ENCODE assay signal across 15 cellular contexts in genomic region chr17:13592427-13592826, GRCh38. TPM values are rescaled to one million over a fixed set of nuclear protein-coding genes. Genes with fewer than 3 reads are reported as not detected.
A peak's percentile ranks its signal among the peaks of the same experiment; 100 is the strongest.
DNase-seq lines count a peak whose midpoint lies in the region; FAIRE-seq and TF ChIP-seq lines count a peak whose summit lies in the region.
"Had no signal": no experiment of that assay in that cellular context is flagged by ENCODE, and none has a peak within 500 bp of the region (broad histone marks: within the 10 kb centered on the region; RNA-seq: fewer than 3 reads in every experiment).

No MANE protein-coding gene starts in this region.

- H3K27ac Mint-ChIP-seq in mesothelial cell of epicardium (peak overlapping the region; percentile 66), glutamatergic neuron (ENCODE audit: unreplicated experiment) (no peak overlapping the region)

- H3K27me3 ChIP-seq in OCI-LY1 (ENCODE audit: insufficient read depth, low read length), result no peaks in the 10 kb centered on the region

- H3K4me1 Mint-ChIP-seq in mesothelial cell of epicardium (peaks cover 81% of the 10 kb centered on the region), glutamatergic neuron (ENCODE audit: low read depth, unreplicated experiment) (peaks cover 9% of the 10 kb centered on the region)

- H3K36me3 Mint-ChIP-seq in mesothelial cell of epicardium (peaks cover under 1% of the 10 kb centered on the region), glutamatergic neuron (ENCODE audit: unreplicated experiment) (no peaks in the 10 kb centered on the region)

- no peak overlapping the region for H2AFZ ChIP-seq in OCI-LY1 (ENCODE audit: low read length)

- no peak for DNase-seq in mesothelial cell of epicardium (ENCODE audit: low spot score in 2 of 2, unreplicated experiment in 2 of 2)
- DNase-seq in NCI-H510A (lab: John Stamatoyannopoulos, UW), result no peak
- no peak for DNase-seq in glutamatergic neuron
- DNase-seq in LoVo (ENCODE audit: low spot score), result no peak
- DNase-seq in KG1 (lab: John Stamatoyannopoulos, UW), result no peak
- DNase-seq: GF-D8, NCI-H1694 treated with DMSO at 0.1 percent for 48 hours, NCI-H510A treated with DMSO at 0.1 percent for 48 hours, NCI-H774, SHP77 treated with DMSO at 0.1 percent for 48 hours, T-helper 1 cell had no signal

- H3K9me2 ChIP-seq in OCI-LY1 (ENCODE audit: low read depth, low read length), result no peaks in the 10 kb centered on the region

- H3K9me3 ChIP-seq in OCI-LY1 (ENCODE audit: low read length), result no peaks in the 10 kb centered on the region

- no peaks in the 10 kb centered on the region for H4K20me1 ChIP-seq in OCI-LY1 (ENCODE audit: insufficient read depth, low read length)

- peaks cover 1% of the 10 kb centered on the region for H3K9me3 Mint-ChIP-seq in mesothelial cell of epicardium
- H3K9me3 Mint-ChIP-seq in glutamatergic neuron (ENCODE audit: unreplicated experiment), result no peaks in the 10 kb centered on the region

- peak; percentile 86 for FAIRE-seq in endometrium (lab: Jason Lieb, UNC)
- FAIRE-seq: GM12878, GM18507 had no signal

- no peak overlapping the region for H3K4me2 ChIP-seq in OCI-LY1 (ENCODE audit: low read length)

- peaks cover 8% of the 10 kb centered on the region for H3K27me3 Mint-ChIP-seq in mesothelial cell of epicardium (ENCODE audit: low read depth)
- H3K27me3 Mint-ChIP-seq in glutamatergic neuron (ENCODE audit: unreplicated experiment), result peaks cover 2% of the 10 kb centered on the region

- peak overlapping the region; percentile 51 for H3K27ac ChIP-seq in OCI-LY1 (ENCODE audit: low read depth, low read length, poor library complexity, severe bottlenecking)

- H3K4me3 Mint-ChIP-seq in mesothelial cell of epicardium (no peak overlapping the region), glutamatergic neuron (ENCODE audit: unreplicated experiment) (no peak overlapping the region)

- TF ChIP-seq CTCF in OCI-LY1 (IDR thresholded peaks at IDR 0.05; ENCODE audit: low read length), result no peak
- no peak for TF ChIP-seq CTCF in mesothelial cell of epicardium (IDR thresholded peaks at IDR 0.05; ENCODE audit: unreplicated experiment)
- TF ChIP-seq CTCF in glutamatergic neuron (IDR thresholded peaks at IDR 0.05; ENCODE audit: partially characterized antibody, unreplicated experiment), result no peak

- peaks cover 8% of the 10 kb centered on the region for H3K4me1 ChIP-seq in OCI-LY1 (ENCODE audit: insufficient read depth, low read length, severe bottlenecking)

- H3F3A ChIP-seq in OCI-LY1 (ENCODE audit: insufficient read depth, low read length), result no peaks in the 10 kb centered on the region

- H3K36me3 ChIP-seq in OCI-LY1 (ENCODE audit: insufficient read depth, low read length), result no peaks in the 10 kb centered on the region

- no peak overlapping the region for H3K9ac ChIP-seq in OCI-LY1 (ENCODE audit: low read length)

- no peak overlapping the region for H3K4me3 ChIP-seq in OCI-LY1 (ENCODE audit: low read depth, low read length, poor library complexity, severe bottlenecking)
- H3K4me3 ChIP-seq: GM12878 had no signal

- no peaks in the 10 kb centered on the region for H3K79me2 ChIP-seq in OCI-LY1 (ENCODE audit: insufficient read depth, low read length)

RNA-seq across cellular contexts. Expression of gene HS3ST3A1, which starts 9.3 kb away (rescaled TPM):
- total RNA-seq in mesothelial cell of epicardium, result 8.8 to 10.2 TPM (median 10.2 TPM) in 3 replicates
- 1.1 TPM for total RNA-seq in glutamatergic neuron (ENCODE audit: unreplicated experiment)
- total RNA-seq: GM12878 had no signal
